Comparison of ENCODE assay signal across 1 cellular context in the genomic region with DNA sequence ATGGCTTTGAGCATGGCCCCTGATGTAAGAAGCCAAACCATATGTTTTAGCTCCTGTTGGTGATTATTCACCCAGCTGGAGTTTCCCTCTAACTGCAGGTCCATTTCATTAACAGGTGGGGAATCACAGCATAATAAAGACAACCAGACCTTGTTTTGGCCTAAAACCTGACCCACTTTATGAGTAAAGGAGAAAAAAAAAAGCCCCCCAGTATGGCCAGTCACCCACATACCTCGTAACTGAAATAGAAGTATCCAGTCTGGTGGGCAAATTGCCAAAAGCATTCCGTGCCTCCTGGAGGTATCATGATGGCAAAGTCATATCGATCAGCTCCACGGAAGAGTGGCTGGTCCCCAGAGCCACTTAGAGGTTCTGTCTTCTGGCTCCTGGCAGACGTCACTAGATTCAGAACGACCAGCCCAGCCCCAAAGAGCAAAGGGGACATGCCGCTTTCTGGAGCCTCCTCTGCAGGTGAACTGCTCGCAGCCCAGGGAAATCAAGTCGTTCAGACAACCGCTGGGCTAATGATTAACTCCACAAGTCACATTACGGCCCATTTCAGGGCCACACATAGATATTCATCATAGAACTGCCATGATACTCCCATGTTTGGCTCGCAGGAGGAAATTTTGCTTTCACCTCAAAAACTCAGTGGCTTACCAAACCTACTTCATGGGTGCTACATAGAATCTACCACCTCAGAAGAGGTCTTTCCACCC.
TF ChIP-seq lines count a peak whose summit lies in the region.

A gene (minus strand): TSS at position 478 of the 719 bp plus-strand sequence. CDS start 33 bp downstream, at position 445.

TF ChIP-seq in HepG2, 621 proteins besides CTCF, POLR2A, EP300 and RAD21 (continued from another document and continues in another):
- TF ChIP-seq, protein P1, sequence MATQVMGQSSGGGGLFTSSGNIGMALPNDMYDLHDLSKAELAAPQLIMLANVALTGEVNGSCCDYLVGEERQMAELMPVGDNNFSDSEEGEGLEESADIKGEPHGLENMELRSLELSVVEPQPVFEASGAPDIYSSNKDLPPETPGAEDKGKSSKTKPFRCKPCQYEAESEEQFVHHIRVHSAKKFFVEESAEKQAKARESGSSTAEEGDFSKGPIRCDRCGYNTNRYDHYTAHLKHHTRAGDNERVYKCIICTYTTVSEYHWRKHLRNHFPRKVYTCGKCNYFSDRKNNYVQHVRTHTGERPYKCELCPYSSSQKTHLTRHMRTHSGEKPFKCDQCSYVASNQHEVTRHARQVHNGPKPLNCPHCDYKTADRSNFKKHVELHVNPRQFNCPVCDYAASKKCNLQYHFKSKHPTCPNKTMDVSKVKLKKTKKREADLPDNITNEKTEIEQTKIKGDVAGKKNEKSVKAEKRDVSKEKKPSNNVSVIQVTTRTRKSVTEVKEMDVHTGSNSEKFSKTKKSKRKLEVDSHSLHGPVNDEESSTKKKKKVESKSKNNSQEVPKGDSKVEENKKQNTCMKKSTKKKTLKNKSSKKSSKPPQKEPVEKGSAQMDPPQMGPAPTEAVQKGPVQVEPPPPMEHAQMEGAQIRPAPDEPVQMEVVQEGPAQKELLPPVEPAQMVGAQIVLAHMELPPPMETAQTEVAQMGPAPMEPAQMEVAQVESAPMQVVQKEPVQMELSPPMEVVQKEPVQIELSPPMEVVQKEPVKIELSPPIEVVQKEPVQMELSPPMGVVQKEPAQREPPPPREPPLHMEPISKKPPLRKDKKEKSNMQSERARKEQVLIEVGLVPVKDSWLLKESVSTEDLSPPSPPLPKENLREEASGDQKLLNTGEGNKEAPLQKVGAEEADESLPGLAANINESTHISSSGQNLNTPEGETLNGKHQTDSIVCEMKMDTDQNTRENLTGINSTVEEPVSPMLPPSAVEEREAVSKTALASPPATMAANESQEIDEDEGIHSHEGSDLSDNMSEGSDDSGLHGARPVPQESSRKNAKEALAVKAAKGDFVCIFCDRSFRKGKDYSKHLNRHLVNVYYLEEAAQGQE (IDR thresholded peaks at IDR 0.05; ENCODE audit: borderline replicate concordance in 1 of 2, low read depth in 1 of 2, low read length in 2 of 2) = no peak
- peak; percentile 73; the same call in 1 of the 2 replicates for TF ChIP-seq ZNF350 (CRISPR knock-in tag; IDR thresholded peaks at IDR 0.05; ENCODE audit: borderline replicate concordance, low read depth)
- TF ChIP-seq, protein P2, sequence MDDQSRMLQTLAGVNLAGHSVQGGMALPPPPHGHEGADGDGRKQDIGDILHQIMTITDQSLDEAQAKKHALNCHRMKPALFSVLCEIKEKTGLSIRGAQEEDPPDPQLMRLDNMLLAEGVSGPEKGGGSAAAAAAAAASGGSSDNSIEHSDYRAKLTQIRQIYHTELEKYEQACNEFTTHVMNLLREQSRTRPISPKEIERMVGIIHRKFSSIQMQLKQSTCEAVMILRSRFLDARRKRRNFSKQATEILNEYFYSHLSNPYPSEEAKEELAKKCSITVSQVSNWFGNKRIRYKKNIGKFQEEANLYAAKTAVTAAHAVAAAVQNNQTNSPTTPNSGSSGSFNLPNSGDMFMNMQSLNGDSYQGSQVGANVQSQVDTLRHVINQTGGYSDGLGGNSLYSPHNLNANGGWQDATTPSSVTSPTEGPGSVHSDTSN (CRISPR knock-in tag; IDR thresholded peaks at IDR 0.05; ENCODE audit: borderline replicate concordance) = no peak
- TF ChIP-seq, protein P3, sequence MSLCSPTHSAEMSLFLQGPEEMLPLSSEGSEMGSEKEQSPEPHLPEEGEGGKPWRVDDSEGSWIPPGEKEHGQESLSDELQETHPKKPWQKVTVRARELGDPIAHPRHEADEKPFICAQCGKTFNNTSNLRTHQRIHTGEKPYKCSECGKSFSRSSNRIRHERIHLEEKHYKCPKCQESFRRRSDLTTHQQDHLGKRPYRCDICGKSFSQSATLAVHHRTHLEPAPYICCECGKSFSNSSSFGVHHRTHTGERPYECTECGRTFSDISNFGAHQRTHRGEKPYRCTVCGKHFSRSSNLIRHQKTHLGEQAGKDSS (CRISPR knock-in tag; IDR thresholded peaks at IDR 0.05; ENCODE audit: borderline replicate concordance, low read depth) = no peak
- no peak for TF ChIP-seq RAD51 (IDR thresholded peaks at IDR 0.05; ENCODE audit: borderline replicate concordance)
- no peak for TF ChIP-seq ZFP36 (IDR thresholded peaks at IDR 0.05; ENCODE audit: borderline replicate concordance, low read depth, low read length, partially characterized antibody)
- TF ChIP-seq PCBP2 (optimal IDR thresholded peaks at IDR 0.05; ENCODE audit: low read depth, low read length, poor library complexity, severe bottlenecking) = no peak
- TF ChIP-seq, protein P4, sequence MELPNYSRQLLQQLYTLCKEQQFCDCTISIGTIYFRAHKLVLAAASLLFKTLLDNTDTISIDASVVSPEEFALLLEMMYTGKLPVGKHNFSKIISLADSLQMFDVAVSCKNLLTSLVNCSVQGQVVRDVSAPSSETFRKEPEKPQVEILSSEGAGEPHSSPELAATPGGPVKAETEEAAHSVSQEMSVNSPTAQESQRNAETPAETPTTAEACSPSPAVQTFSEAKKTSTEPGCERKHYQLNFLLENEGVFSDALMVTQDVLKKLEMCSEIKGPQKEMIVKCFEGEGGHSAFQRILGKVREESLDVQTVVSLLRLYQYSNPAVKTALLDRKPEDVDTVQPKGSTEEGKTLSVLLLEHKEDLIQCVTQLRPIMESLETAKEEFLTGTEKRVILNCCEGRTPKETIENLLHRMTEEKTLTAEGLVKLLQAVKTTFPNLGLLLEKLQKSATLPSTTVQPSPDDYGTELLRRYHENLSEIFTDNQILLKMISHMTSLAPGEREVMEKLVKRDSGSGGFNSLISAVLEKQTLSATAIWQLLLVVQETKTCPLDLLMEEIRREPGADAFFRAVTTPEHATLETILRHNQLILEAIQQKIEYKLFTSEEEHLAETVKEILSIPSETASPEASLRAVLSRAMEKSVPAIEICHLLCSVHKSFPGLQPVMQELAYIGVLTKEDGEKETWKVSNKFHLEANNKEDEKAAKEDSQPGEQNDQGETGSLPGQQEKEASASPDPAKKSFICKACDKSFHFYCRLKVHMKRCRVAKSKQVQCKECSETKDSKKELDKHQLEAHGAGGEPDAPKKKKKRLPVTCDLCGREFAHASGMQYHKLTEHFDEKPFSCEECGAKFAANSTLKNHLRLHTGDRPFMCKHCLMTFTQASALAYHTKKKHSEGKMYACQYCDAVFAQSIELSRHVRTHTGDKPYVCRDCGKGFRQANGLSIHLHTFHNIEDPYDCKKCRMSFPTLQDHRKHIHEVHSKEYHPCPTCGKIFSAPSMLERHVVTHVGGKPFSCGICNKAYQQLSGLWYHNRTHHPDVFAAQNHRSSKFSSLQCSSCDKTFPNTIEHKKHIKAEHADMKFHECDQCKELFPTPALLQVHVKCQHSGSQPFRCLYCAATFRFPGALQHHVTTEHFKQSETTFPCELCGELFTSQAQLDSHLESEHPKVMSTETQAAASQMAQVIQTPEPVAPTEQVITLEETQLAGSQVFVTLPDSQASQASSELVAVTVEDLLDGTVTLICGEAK (IDR thresholded peaks at IDR 0.05) = no peak
- TF ChIP-seq, protein P4 (CRISPR knock-in tag; IDR thresholded peaks at IDR 0.05) = no peak
- TF ChIP-seq GATAD1 (CRISPR knock-in tag; IDR thresholded peaks at IDR 0.05) = no peak
- TF ChIP-seq GATA4 (IDR thresholded peaks at IDR 0.05; ENCODE audit: borderline replicate concordance, low read depth) = no peak
- TF ChIP-seq MTF2 (CRISPR knock-in tag; IDR thresholded peaks at IDR 0.05; ENCODE audit: borderline replicate concordance) = no peak
- TF ChIP-seq AHR (CRISPR knock-in tag; IDR thresholded peaks at IDR 0.05) = no peak
- TF ChIP-seq ZNF569 (CRISPR knock-in tag; IDR thresholded peaks at IDR 0.05; ENCODE audit: borderline replicate concordance) = no peak
- no peak for TF ChIP-seq TAF15 (IDR thresholded peaks at IDR 0.05; ENCODE audit: low read depth, low read length, poor library complexity, severe bottlenecking)
- TF ChIP-seq, protein P5, sequence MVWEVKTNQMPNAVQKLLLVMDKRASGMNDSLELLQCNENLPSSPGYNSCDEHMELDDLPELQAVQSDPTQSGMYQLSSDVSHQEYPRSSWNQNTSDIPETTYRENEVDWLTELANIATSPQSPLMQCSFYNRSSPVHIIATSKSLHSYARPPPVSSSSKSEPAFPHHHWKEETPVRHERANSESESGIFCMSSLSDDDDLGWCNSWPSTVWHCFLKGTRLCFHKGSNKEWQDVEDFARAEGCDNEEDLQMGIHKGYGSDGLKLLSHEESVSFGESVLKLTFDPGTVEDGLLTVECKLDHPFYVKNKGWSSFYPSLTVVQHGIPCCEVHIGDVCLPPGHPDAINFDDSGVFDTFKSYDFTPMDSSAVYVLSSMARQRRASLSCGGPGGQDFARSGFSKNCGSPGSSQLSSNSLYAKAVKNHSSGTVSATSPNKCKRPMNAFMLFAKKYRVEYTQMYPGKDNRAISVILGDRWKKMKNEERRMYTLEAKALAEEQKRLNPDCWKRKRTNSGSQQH (CRISPR knock-in tag; IDR thresholded peaks at IDR 0.05; ENCODE audit: low read depth) = no peak
- TF ChIP-seq BRCA1 (CRISPR knock-in tag; IDR thresholded peaks at IDR 0.05) = peak; percentile 63
- 0 out of 2 replicates have a peak, but pooled peaks have one; percentile 71 for TF ChIP-seq ZNF33A (CRISPR knock-in tag; IDR thresholded peaks at IDR 0.05; ENCODE audit: borderline replicate concordance)
- no peak for TF ChIP-seq ZNF180 (CRISPR knock-in tag; IDR thresholded peaks at IDR 0.05; ENCODE audit: borderline replicate concordance, low read depth)
- no peak for TF ChIP-seq CENPX (CRISPR knock-in tag; IDR thresholded peaks at IDR 0.05)
- TF ChIP-seq, protein P6, sequence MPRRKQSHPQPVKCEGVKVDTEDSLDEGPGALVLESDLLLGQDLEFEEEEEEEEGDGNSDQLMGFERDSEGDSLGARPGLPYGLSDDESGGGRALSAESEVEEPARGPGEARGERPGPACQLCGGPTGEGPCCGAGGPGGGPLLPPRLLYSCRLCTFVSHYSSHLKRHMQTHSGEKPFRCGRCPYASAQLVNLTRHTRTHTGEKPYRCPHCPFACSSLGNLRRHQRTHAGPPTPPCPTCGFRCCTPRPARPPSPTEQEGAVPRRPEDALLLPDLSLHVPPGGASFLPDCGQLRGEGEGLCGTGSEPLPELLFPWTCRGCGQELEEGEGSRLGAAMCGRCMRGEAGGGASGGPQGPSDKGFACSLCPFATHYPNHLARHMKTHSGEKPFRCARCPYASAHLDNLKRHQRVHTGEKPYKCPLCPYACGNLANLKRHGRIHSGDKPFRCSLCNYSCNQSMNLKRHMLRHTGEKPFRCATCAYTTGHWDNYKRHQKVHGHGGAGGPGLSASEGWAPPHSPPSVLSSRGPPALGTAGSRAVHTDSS (CRISPR knock-in tag; conservative IDR thresholded peaks at IDR 0.05) = no peak
- TF ChIP-seq RARA (CRISPR knock-in tag; IDR thresholded peaks at IDR 0.05) = no peak
- TF ChIP-seq ZNF564 (CRISPR knock-in tag; IDR thresholded peaks at IDR 0.05) = no peak
- TF ChIP-seq, protein P7, sequence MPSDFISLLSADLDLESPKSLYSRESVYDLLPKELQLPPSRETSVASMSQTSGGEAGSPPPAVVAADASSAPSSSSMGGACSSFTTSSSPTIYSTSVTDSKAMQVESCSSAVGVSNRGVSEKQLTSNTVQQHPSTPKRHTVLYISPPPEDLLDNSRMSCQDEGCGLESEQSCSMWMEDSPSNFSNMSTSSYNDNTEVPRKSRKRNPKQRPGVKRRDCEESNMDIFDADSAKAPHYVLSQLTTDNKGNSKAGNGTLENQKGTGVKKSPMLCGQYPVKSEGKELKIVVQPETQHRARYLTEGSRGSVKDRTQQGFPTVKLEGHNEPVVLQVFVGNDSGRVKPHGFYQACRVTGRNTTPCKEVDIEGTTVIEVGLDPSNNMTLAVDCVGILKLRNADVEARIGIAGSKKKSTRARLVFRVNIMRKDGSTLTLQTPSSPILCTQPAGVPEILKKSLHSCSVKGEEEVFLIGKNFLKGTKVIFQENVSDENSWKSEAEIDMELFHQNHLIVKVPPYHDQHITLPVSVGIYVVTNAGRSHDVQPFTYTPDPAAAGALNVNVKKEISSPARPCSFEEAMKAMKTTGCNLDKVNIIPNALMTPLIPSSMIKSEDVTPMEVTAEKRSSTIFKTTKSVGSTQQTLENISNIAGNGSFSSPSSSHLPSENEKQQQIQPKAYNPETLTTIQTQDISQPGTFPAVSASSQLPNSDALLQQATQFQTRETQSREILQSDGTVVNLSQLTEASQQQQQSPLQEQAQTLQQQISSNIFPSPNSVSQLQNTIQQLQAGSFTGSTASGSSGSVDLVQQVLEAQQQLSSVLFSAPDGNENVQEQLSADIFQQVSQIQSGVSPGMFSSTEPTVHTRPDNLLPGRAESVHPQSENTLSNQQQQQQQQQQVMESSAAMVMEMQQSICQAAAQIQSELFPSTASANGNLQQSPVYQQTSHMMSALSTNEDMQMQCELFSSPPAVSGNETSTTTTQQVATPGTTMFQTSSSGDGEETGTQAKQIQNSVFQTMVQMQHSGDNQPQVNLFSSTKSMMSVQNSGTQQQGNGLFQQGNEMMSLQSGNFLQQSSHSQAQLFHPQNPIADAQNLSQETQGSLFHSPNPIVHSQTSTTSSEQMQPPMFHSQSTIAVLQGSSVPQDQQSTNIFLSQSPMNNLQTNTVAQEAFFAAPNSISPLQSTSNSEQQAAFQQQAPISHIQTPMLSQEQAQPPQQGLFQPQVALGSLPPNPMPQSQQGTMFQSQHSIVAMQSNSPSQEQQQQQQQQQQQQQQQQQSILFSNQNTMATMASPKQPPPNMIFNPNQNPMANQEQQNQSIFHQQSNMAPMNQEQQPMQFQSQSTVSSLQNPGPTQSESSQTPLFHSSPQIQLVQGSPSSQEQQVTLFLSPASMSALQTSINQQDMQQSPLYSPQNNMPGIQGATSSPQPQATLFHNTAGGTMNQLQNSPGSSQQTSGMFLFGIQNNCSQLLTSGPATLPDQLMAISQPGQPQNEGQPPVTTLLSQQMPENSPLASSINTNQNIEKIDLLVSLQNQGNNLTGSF (CRISPR knock-in tag; IDR thresholded peaks at IDR 0.05) = no peak
- TF ChIP-seq REL (CRISPR knock-in tag; conservative IDR thresholded peaks at IDR 0.05) = 0 out of 2 replicates have a peak, but pooled peaks have one; percentile 45
